ENCODE assay signal across 9 cellular contexts in the genomic region with DNA sequence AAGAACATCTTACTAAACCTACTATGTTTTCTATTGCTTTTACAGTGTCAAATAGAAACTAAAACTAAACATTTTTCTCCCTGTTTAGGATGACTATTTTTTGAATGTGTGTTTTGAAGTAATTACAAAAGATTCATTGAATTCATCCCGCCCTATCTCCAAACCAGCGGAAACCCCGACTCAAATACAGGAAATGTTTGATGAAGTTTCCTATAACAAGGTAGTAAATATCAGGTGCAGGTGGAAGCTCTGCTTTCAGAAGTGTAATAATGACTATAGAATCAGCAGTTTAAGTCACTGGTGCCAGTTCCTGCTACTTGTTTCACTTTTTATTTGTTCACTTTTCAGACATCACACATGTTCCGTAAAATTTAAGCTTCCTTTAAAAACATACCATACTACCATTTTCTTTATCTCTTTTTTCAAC. TPM values are rescaled to one million over a fixed set of nuclear protein-coding genes. Genes with fewer than 3 reads are reported as not detected.
DNase-seq lines count a peak whose midpoint lies in the region; ATAC-seq and TF ChIP-seq lines count a peak whose summit lies in the region.
"Had no signal": no experiment of that assay in that cellular context is flagged by ENCODE, and none has a peak within 500 bp of the region (broad histone marks: within the 10 kb centered on the region; RNA-seq: fewer than 3 reads in every experiment).

No MANE protein-coding gene starts in this region.

- POLR2A ChIA-PET in CD8-positive, alpha-beta T cell (lab: Charles Lee) = interaction anchor here (0.6 to 1.8 kb wide), 10 partner anchors 11 to 1175 kb away, joined by 3 to 11 read pairs (median 4); partner anchors contain the start of genes ERAP2 and LNPEP

- peak in 2 of 7 experiments; percentile 31 to 38 for DNase-seq in CD8-positive, alpha-beta T cell
- peak; percentile 51 for DNase-seq in GM20000 (ENCODE audit: low spot score)
- no peak for DNase-seq in activated naive CD8-positive, alpha-beta T cell treated with anti-CD3 and anti-CD28 coated beads for 36 hours
- DNase-seq in glomerular visceral epithelial cell (ENCODE audit: extremely low spot score) = no peak
- no peak for DNase-seq in right cardiac atrium
- DNase-seq in posterior cingulate gyrus = no peak
- no peak for DNase-seq in hepatic stellate cell (ENCODE audit: low spot score)

- H3K27ac ChIP-seq in CD8-positive, alpha-beta T cell (ENCODE audit: low read depth, low read length) = peak overlapping the region; percentile 31
- H3K27ac ChIP-seq in right cardiac atrium (ENCODE audit: low read length) = no peak overlapping the region
- H3K27ac ChIP-seq: thoracic aorta had no signal

- peaks cover 35% of the 10 kb centered on the region for H3K36me3 ChIP-seq in CD8-positive, alpha-beta T cell (ENCODE audit: insufficient read depth, low read length)
- H3K36me3 ChIP-seq: thoracic aorta had no signal

- ATAC-seq in CD8-positive, alpha-beta T cell = peak; percentile 78
- ATAC-seq in HG03442 (IDR thresholded peaks at IDR 0.05; ENCODE audit: unreplicated experiment) (peak; percentile 40), right cardiac atrium (no peak)

- peak overlapping the region; percentile 95 for H3K27ac Mint-ChIP-seq in CD8-positive, alpha-beta T cell
- H3K27ac Mint-ChIP-seq in activated naive CD8-positive, alpha-beta T cell treated with anti-CD3 and anti-CD28 coated beads for 36 hours = peak overlapping the region; percentile 90

- CTCF ChIA-PET in CD8-positive, alpha-beta T cell (lab: Charles Lee) = interaction anchor here (1.0 to 1.4 kb wide), 4 partner anchors 22 to 267 kb away, joined by 4 to 8 read pairs (median 4); no protein-coding TSS in a partner anchor

- H3K9me3 Mint-ChIP-seq in CD8-positive, alpha-beta T cell = no peaks in the 10 kb centered on the region
- H3K9me3 Mint-ChIP-seq in activated naive CD8-positive, alpha-beta T cell treated with anti-CD3 and anti-CD28 coated beads for 36 hours = no peaks in the 10 kb centered on the region

- H3K27me3 Mint-ChIP-seq in CD8-positive, alpha-beta T cell (ENCODE audit: low read depth) = no peaks in the 10 kb centered on the region
- H3K27me3 Mint-ChIP-seq in activated naive CD8-positive, alpha-beta T cell treated with anti-CD3 and anti-CD28 coated beads for 36 hours = no peaks in the 10 kb centered on the region

- WGBS in right cardiac atrium = 75% methylated on average over 4 of the region's 4 CpGs

- H3K4me3 ChIP-seq in CD8-positive, alpha-beta T cell (ENCODE audit: low read depth, low read length) = no peak overlapping the region
- H3K4me3 ChIP-seq in right cardiac atrium (ENCODE audit: low read length) = no peak overlapping the region
- H3K4me3 ChIP-seq: thoracic aorta had no signal

- no peaks in the 10 kb centered on the region for H3K27me3 ChIP-seq in CD8-positive, alpha-beta T cell (ENCODE audit: insufficient read depth, low read length)
- H3K27me3 ChIP-seq in right cardiac atrium (ENCODE audit: control insufficient read depth, insufficient read depth) = no peaks in the 10 kb centered on the region

- intact Hi-C loops in CD8-positive, alpha-beta T cell (cut with DNase I, micrococcal nuclease) = loop anchor here (1.0 to 10.0 kb wide), 4 partner anchors 20 to 121 kb away; partner anchors contain the start of gene ERAP2 (in 1 of the 2)
- intact Hi-C loops in right cardiac atrium (cut with DNase I) = no loop called here
- intact Hi-C loops in posterior cingulate gyrus (cut with DNase I) = no loop called here

- H3K9me3 ChIP-seq in CD8-positive, alpha-beta T cell (ENCODE audit: low read length) = no peaks in the 10 kb centered on the region
- H3K9me3 ChIP-seq in right cardiac atrium (ENCODE audit: control insufficient read depth, low read length) = no peaks in the 10 kb centered on the region
- H3K9me3 ChIP-seq: thoracic aorta had no signal

- peaks cover 49% of the 10 kb centered on the region for H3K4me1 Mint-ChIP-seq in CD8-positive, alpha-beta T cell (ENCODE audit: low read depth)
- peaks cover 53% of the 10 kb centered on the region for H3K4me1 Mint-ChIP-seq in activated naive CD8-positive, alpha-beta T cell treated with anti-CD3 and anti-CD28 coated beads for 36 hours

- peak overlapping the region; percentile 81 for H3K4me3 Mint-ChIP-seq in CD8-positive, alpha-beta T cell
- peak overlapping the region; percentile 74 for H3K4me3 Mint-ChIP-seq in activated naive CD8-positive, alpha-beta T cell treated with anti-CD3 and anti-CD28 coated beads for 36 hours

- H3K4me1 ChIP-seq in CD8-positive, alpha-beta T cell (ENCODE audit: insufficient read depth, low read length) = peaks cover 19% of the 10 kb centered on the region
- H3K4me1 ChIP-seq in right cardiac atrium (ENCODE audit: control insufficient read depth, insufficient read depth, low read length) = no peaks in the 10 kb centered on the region

- H3K36me3 Mint-ChIP-seq in CD8-positive, alpha-beta T cell = peaks cover 85% of the 10 kb centered on the region
- peaks cover 58% of the 10 kb centered on the region for H3K36me3 Mint-ChIP-seq in activated naive CD8-positive, alpha-beta T cell treated with anti-CD3 and anti-CD28 coated beads for 36 hours

- no peak for TF ChIP-seq CTCF in CD8-positive, alpha-beta T cell (IDR thresholded peaks at IDR 0.05)
- no peak for TF ChIP-seq CTCF in GM20000 (IDR thresholded peaks at IDR 0.05; ENCODE audit: extremely low read depth, missing control alignments)

RNA-seq across cellular contexts. Expression of gene ERAP2, which starts 20.0 kb away (rescaled TPM):
- 10 to 100 TPM; 46.5 to 49.9 TPM for total RNA-seq in CD8-positive, alpha-beta T cell
- 10 to 100 TPM; 44.8 to 47.1 TPM for total RNA-seq in activated naive CD8-positive, alpha-beta T cell treated with anti-CD3 and anti-CD28 coated beads for 36 hours
- 1 to 10 TPM; 6.3 to 7.2 (median 7.0) TPM for total RNA-seq in right cardiac atrium
- polyA plus RNA-seq in right cardiac atrium = 0.81 TPM

RNA-seq across cellular contexts. Expression of gene LNPEP, which starts 39.6 kb away (rescaled TPM):
- total RNA-seq in CD8-positive, alpha-beta T cell = 10 to 100 TPM; 49.5 to 49.6 TPM
- total RNA-seq in activated naive CD8-positive, alpha-beta T cell treated with anti-CD3 and anti-CD28 coated beads for 36 hours = 10 to 100 TPM; 41.4 to 41.5 TPM
- total RNA-seq in right cardiac atrium = 10 to 100 TPM; 56.5 to 70.1 (median 63.6) TPM
- 15.7 TPM for polyA plus RNA-seq in right cardiac atrium

Comparison
In these comparisons a context has a peak if more than half of its experiments do, and no peak if none do; other contexts are left out.
1. ATAC-seq: peak in CD8-positive, alpha-beta T cell (single experiment) and HG03442 (single experiment); none in right cardiac atrium (0 of 2).
2. RNA of gene ERAP2, which starts 20.0 kb away (total RNA-seq): 46.5 to 49.9 TPM in CD8-positive, alpha-beta T cell and 44.8 to 47.1 TPM in activated naive CD8-positive, alpha-beta T cell treated with anti-CD3 and anti-CD28 coated beads for 36 hours; 6.3 to 7.2 TPM in right cardiac atrium; every median in the first group is over 4 times any median in the second.
3. intact Hi-C loops: an anchor here in CD8-positive, alpha-beta T cell (1.0 to 10.0 kb wide); none called in right cardiac atrium and posterior cingulate gyrus.